ENCODE assay signal across 12 cellular contexts in the genomic region with DNA sequence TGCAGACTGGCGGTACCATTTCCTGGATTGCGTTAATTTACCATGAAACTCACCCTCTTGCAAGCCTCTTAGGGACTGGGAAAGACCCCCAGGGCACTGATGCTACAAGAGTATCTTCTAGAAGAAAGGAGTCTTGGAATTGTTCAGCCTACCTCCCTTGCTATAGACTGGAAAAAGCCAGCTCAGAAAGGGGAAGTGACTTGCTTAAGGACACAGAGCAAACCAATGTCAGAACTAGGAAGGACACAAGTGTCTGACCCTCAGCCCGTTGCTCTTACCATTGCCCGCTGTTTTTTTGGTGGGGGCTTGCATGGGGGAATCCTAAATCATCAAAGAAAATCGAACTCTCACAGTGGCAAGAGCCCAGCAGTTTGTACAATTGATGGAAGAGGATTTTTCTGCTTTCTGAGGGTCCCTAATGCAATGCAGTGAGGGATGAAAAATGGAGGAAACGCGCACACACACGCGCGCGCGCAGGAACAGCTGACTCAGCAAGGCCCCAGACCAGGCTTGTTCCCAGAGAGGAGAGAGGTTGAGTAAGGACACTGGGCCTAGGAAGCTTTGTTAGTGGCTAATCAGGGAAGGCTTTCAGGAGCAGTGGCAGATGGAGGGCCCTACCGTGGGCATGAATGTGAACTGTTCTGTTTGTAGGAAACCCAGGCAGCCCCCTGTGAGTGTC. TPM values are rescaled to one million over a fixed set of nuclear protein-coding genes. Genes with fewer than 3 reads are reported as not detected.
DNase-seq lines count a peak whose midpoint lies in the region; ATAC-seq, FAIRE-seq and TF ChIP-seq lines count a peak whose summit lies in the region.
"Had no signal": no experiment of that assay in that cellular context is flagged by ENCODE, and none has a peak within 500 bp of the region (broad histone marks: within the 10 kb centered on the region; RNA-seq: fewer than 3 reads in every experiment).

No MANE protein-coding gene starts in this region.

- no peak for FAIRE-seq in HepG2 (lab: Jason Lieb, UNC)

- no peaks in the 10 kb centered on the region for H3K36me3 ChIP-seq in RWPE2 (ENCODE audit: low read depth)
- peaks cover 5 to 19% of the 10 kb centered on the region in 2 experiments; a peak in 4 of 5 replicates for H3K36me3 ChIP-seq in HepG2 (replicated peaks in 1 of 2; ENCODE audit: control insufficient read depth in 1 of 2, insufficient read depth in 2 of 2, low read length in 2 of 2)
- H3K36me3 ChIP-seq in suprapubic skin: peaks cover 6% of the 10 kb centered on the region
- H3K36me3 ChIP-seq: ovary had no signal

- TF ChIP-seq CTCF in RWPE2 (IDR thresholded peaks at IDR 0.05; ENCODE audit: poor library complexity, severe bottlenecking) (no peak), HepG2 (CRISPR knock-in tag; IDR thresholded peaks at IDR 0.05) (no peak), suprapubic skin (IDR thresholded peaks at IDR 0.05) (no peak), dorsolateral prefrontal cortex (IDR thresholded peaks at IDR 0.05 in 54 of 56, conservative IDR thresholded peaks at IDR 0.05 in 2 of 56; ENCODE audit: low read depth in 1 of 56, partially characterized antibody in 56 of 56) (no peak)

- 97% methylated on average over 12 of the region's 13 CpGs for WGBS in HepG2 (ENCODE audit: low lambda C conversion rate)
- WGBS in suprapubic skin: 90% methylated on average over 13 of the region's 13 CpGs

- H3K27me3 Mint-ChIP-seq in IgD-negative memory B cell: no peaks in the 10 kb centered on the region

- no peaks in the 10 kb centered on the region for H3K9me3 ChIP-seq in RWPE2 (ENCODE audit: severe bottlenecking)
- peaks cover 8% of the 10 kb centered on the region; the same call in 1 of the 2 replicates for H3K9me3 ChIP-seq in HepG2 (ENCODE audit: low read length)
- no peaks in the 10 kb centered on the region for H3K9me3 ChIP-seq in suprapubic skin
- H3K9me3 ChIP-seq: ovary had no signal

- peaks cover 0 to 5% (median 4%) of the 10 kb centered on the region in 3 donors for H3K9me3 Mint-ChIP-seq in IgD-negative memory B cell

- no peaks in the 10 kb centered on the region for H3K79me2 ChIP-seq in HepG2 (ENCODE audit: insufficient read depth, low read length)

- TF ChIP-seq EP300 in HepG2 (IDR thresholded peaks at IDR 0.05; ENCODE audit: low read depth in 2 of 2, low read length in 2 of 2) (no peak), HepG2 (CRISPR knock-in tag; IDR thresholded peaks at IDR 0.05; ENCODE audit: borderline replicate concordance) (no peak), suprapubic skin (IDR thresholded peaks at IDR 0.05) (no peak)

- BruUV-seq in HepG2 (replicated peaks; lab: Mats Ljungman, UMichigan): no TSS peak

- intact Hi-C loops in HepG2 (cut with micrococcal nuclease; ENCODE audit: unreplicated experiment): no loop called here
- intact Hi-C loops in dorsolateral prefrontal cortex (cut with DNase I): no loop called here

- peaks cover 2% of the 10 kb centered on the region for H3K36me3 Mint-ChIP-seq in IgD-negative memory B cell

- H3K4me1 ChIP-seq in RWPE2 (ENCODE audit: insufficient read depth, poor library complexity, severe bottlenecking) (peaks cover 14% of the 10 kb centered on the region), HepG2 (ENCODE audit: insufficient read depth, low read length) (peaks cover 12% of the 10 kb centered on the region), suprapubic skin (peaks cover 12% of the 10 kb centered on the region)

- in situ Hi-C loops in HepG2 (cut with HindIII; ENCODE audit: extremely low pct_ligation_motif_present, low pct_unique_long_range_greater_than_20kb): no loop called here

- no peaks in the 10 kb centered on the region for H3K27me3 ChIP-seq in RWPE2 (ENCODE audit: insufficient read depth, poor library complexity, severe bottlenecking)
- H3K27me3 ChIP-seq in HepG2 (ENCODE audit: control insufficient read depth in 1 of 2, insufficient read depth in 2 of 2, low read length in 2 of 2): no peaks in the 10 kb centered on the region
- no peaks in the 10 kb centered on the region for H3K27me3 ChIP-seq in suprapubic skin
- H3K27me3 ChIP-seq in dorsolateral prefrontal cortex: no peaks in the 10 kb centered on the region
- H3K27me3 ChIP-seq: ovary had no signal

- TF ChIP-seq POLR2A in HepG2 (IDR thresholded peaks at IDR 0.05; ENCODE audit: insufficient read depth in 1 of 2, low read depth in 2 of 2, low read length in 2 of 2) (no peak), suprapubic skin (IDR thresholded peaks at IDR 0.05) (no peak)

- peaks cover 13 to 23% (median 15%) of the 10 kb centered on the region in 3 donors for H3K4me1 Mint-ChIP-seq in IgD-negative memory B cell

- peak overlapping the region in 2 of 3 donors; percentile 28 to 64 for H3K27ac Mint-ChIP-seq in IgD-negative memory B cell

- H4K20me1 ChIP-seq in HepG2 (ENCODE audit: insufficient read depth, low read length): no peaks in the 10 kb centered on the region

- POLR2A ChIA-PET in HepG2 (lab: Yijun Ruan, JAX): no interaction called here

- TF ChIP-seq RAD21 in HepG2 (CRISPR knock-in tag; IDR thresholded peaks at IDR 0.05): no peak

- H3K27ac ChIP-seq in RWPE2 (ENCODE audit: poor library complexity, severe bottlenecking): peak overlapping the region; percentile 25
- H3K27ac ChIP-seq in HepG2 (ENCODE audit: extremely low read length, insufficient read depth, low read length): no peak overlapping the region
- H3K27ac ChIP-seq in suprapubic skin: peak overlapping the region; percentile 29
- peak overlapping the region in 9 of 59 donors; percentile 9 to 59 (median 27) for H3K27ac ChIP-seq in dorsolateral prefrontal cortex
- H3K27ac ChIP-seq: ovary had no signal

- no peak for ATAC-seq in RWPE2 (ENCODE audit: low read depth)
- ATAC-seq in HepG2: no peak
- ATAC-seq in GM19351 (IDR thresholded peaks at IDR 0.05; ENCODE audit: unreplicated experiment): no peak

- DNase-seq in RWPE2 (ENCODE audit: low spot score) (no peak), HepG2 (ENCODE audit: low spot score) (no peak), suprapubic skin (ENCODE audit: low spot score in 2 of 2) (no peak), dorsolateral prefrontal cortex (no peak), DMS 273 treated with DMSO at 0.1 percent for 48 hours (lab: John Stamatoyannopoulos, UW) (no peak)
- DNase-seq: activated CD8-positive, alpha-beta memory T cell treated with anti-CD3 and anti-CD28 coated beads, Interleukin-2, amount 50 U/mL, for 48 hours; HCEC 1CT; ovary; stimulated activated CD4-positive, alpha-beta T cell treated with anti-CD3 and anti-CD28 coated beads, Interleukin-2, amount 100 ng/mL, for 48 hours; stimulated activated naive CD8-positive, alpha-beta T cell treated with anti-CD3 and anti-CD28 coated beads, Interleukin-15, Interleukin-2, amounts not matched to agents 100 U/mL and 50 U/mL, for 24 hours had no signal

- H2AFZ ChIP-seq in HepG2 (ENCODE audit: low read length): no peak overlapping the region

- no peak overlapping the region for H3K4me2 ChIP-seq in HepG2 (ENCODE audit: low read depth, low read length)

- no peak overlapping the region for H3K9ac ChIP-seq in HepG2 (ENCODE audit: insufficient read depth, low read depth, low read length)

- no peak overlapping the region for H3K4me3 Mint-ChIP-seq in IgD-negative memory B cell

- CTCF ChIA-PET in HepG2 (lab: Yijun Ruan, JAX; ENCODE audit: low intra/inter-chr PET ratio, low total read pairs): no interaction called here

- H3K4me3 ChIP-seq in RWPE2 (ENCODE audit: severe bottlenecking) (no peak overlapping the region), HepG2 (replicated peaks in 1 of 3; ENCODE audit: insufficient read depth in 1 of 3, low read depth in 2 of 3, low read length in 3 of 3) (no peak overlapping the region), suprapubic skin (no peak overlapping the region), dorsolateral prefrontal cortex (no peak overlapping the region)
- H3K4me3 ChIP-seq: ovary had no signal

TF ChIP-seq in HepG2, 621 proteins besides CTCF, POLR2A, EP300 and RAD21 (continues in another document):
- TF ChIP-seq AGO2 (optimal IDR thresholded peaks at IDR 0.05; ENCODE audit: low read depth, low read length): no peak
- TF ChIP-seq, protein P1, sequence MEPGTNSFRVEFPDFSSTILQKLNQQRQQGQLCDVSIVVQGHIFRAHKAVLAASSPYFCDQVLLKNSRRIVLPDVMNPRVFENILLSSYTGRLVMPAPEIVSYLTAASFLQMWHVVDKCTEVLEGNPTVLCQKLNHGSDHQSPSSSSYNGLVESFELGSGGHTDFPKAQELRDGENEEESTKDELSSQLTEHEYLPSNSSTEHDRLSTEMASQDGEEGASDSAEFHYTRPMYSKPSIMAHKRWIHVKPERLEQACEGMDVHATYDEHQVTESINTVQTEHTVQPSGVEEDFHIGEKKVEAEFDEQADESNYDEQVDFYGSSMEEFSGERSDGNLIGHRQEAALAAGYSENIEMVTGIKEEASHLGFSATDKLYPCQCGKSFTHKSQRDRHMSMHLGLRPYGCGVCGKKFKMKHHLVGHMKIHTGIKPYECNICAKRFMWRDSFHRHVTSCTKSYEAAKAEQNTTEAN (CRISPR knock-in tag; conservative IDR thresholded peaks at IDR 0.05): no peak
- TF ChIP-seq TGIF2 (CRISPR knock-in tag; IDR thresholded peaks at IDR 0.05): no peak

RNA-seq across cellular contexts. Expression of a gene that starts 50.9 kb away (rescaled TPM):
- 29.4 TPM for polyA plus RNA-seq in IgD-negative memory B cell
- total RNA-seq in HepG2 (2016; rRNA removed; fragmentation: Illumina TruSeq; extraction: Trizol): 2.3 and 2.9 TPM in 2 replicates
- total RNA-seq in HepG2 (2016; cell fraction: cytosol; rRNA removed; fragmentation: Illumina TruSeq; extraction: Trizol; ENCODE audit: low read depth): 2.3 and 2.7 TPM in 2 replicates
- total RNA-seq in HepG2 (2016; cell fraction: insoluble cytoplasmic fraction; rRNA removed; fragmentation: Illumina TruSeq; extraction: Trizol): 2.0 and 2.8 TPM in 2 replicates
- 4.4 and 4.7 TPM in 2 replicates for total RNA-seq in HepG2 (2016; cell fraction: membrane; rRNA removed; fragmentation: Illumina TruSeq; extraction: Trizol)
- 5.1 and 7.2 TPM in 2 replicates for total RNA-seq in HepG2 (2016; cell fraction: nucleus; rRNA removed; fragmentation: Illumina TruSeq; extraction: Trizol)
- polyA plus RNA-seq in HepG2 (2011; rRNA removed): 3.5 and 3.6 TPM in 2 replicates
- polyA plus RNA-seq in HepG2 (2011; cell fraction: cytosol; rRNA removed): 1.6 and 2.1 TPM in 2 replicates
- 7.0 TPM in 2 replicates for polyA plus RNA-seq in HepG2 (2011; cell fraction: nucleus; rRNA removed)
- 5.6 and 6.5 TPM in 2 replicates for polyA plus RNA-seq in HepG2 (2012)
- polyA plus RNA-seq in HepG2 (2016; cell fraction: cytosol; fragmentation: Illumina TruSeq; extraction: Trizol; ENCODE audit: low read depth): 6.3 and 6.8 TPM in 2 replicates
- 7.0 and 10.5 TPM in 2 replicates for polyA plus RNA-seq in HepG2 (2016; cell fraction: insoluble cytoplasmic fraction; fragmentation: Illumina TruSeq; extraction: Trizol; ENCODE audit: low read depth)
- 9.8 and 10.5 TPM in 2 replicates for polyA plus RNA-seq in HepG2 (2016; cell fraction: membrane; fragmentation: Illumina TruSeq; extraction: Trizol; ENCODE audit: low read depth)
- polyA plus RNA-seq in HepG2 (2016; cell fraction: nucleus; fragmentation: Illumina TruSeq; extraction: Trizol; ENCODE audit: insufficient read depth, low read depth): 11.7 and 11.9 TPM in 2 replicates
- 5.5 TPM in 1 of 2 replicates, not detected in the other for polyA minus RNA-seq in HepG2 (2011; rRNA and poly(A)+ RNA removed; ENCODE audit: low replicate concordance)
- polyA minus RNA-seq in HepG2 (2011; cell fraction: cytosol; rRNA and poly(A)+ RNA removed): 4.6 and 4.9 TPM in 2 replicates
- 8.0 and 9.7 TPM in 2 replicates for polyA minus RNA-seq in HepG2 (2011; cell fraction: nucleus; rRNA and poly(A)+ RNA removed)
- 10 to 100 TPM in 2 of 4 donors, 1 to 10 TPM in 2; 2.1 to 10.4 (median 7.2) TPM for total RNA-seq in suprapubic skin
- total RNA-seq in dorsolateral prefrontal cortex: 10 to 100 TPM in 75 of 120 experiments, 1 to 10 TPM in 45; 4.9 to 26.2 (median 11.7) TPM
